Comparison of ENCODE assay signal across 1 cellular context in the genomic region with DNA sequence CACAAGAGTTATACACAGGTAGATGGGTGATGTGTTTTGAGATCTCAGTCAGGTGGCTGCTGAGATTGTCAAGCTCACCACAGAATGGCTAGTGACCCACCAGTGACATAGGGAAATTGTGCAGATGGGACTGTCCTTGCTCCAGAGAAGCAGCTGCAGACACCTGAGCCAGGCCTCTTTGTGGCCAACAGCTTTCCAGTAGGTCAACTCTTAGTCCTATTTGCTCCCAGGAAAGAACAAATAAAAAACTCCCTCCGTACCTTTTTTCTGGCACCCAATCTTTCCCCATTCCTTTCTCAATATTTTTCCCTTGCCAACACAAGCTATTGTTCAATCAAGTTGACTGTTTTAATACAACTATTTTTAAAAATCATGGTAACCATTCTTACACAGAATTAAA.
TF ChIP-seq lines count a peak whose summit lies in the region.

No MANE protein-coding gene starts in this region.

TF ChIP-seq in HepG2, 621 proteins besides CTCF, POLR2A, EP300 and RAD21:
- TF ChIP-seq, protein P1, sequence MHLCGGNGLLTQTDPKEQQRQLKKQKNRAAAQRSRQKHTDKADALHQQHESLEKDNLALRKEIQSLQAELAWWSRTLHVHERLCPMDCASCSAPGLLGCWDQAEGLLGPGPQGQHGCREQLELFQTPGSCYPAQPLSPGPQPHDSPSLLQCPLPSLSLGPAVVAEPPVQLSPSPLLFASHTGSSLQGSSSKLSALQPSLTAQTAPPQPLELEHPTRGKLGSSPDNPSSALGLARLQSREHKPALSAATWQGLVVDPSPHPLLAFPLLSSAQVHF (CRISPR knock-in tag; IDR thresholded peaks at IDR 0.05) = no peak
- TF ChIP-seq RBFOX2 (IDR thresholded peaks at IDR 0.05; ENCODE audit: low read depth, low read length) (0 out of 2 replicates have a peak, but pooled peaks have one; percentile 34), ZNF747 (CRISPR knock-in tag; IDR thresholded peaks at IDR 0.05; ENCODE audit: borderline replicate concordance) (no peak)
TF ChIP-seq in HepG2: peak in this region for 1.
